8 cellular contexts compared by ENCODE assay signal in genomic region chr1:179079113-179079761, GRCh38. TPM values are rescaled to one million over a fixed set of nuclear protein-coding genes. Genes with fewer than 3 reads are reported as not detected.
A peak's percentile ranks its signal among the peaks of the same experiment; 100 is the strongest.
DNase-seq lines count a peak whose midpoint lies in the region; ATAC-seq, FAIRE-seq and TF ChIP-seq lines count a peak whose summit lies in the region.

No MANE protein-coding gene starts in this region.

- peaks cover 15% of the 10 kb centered on the region for H3K4me1 ChIP-seq in SJSA1 (replicated peaks)
- H3K4me1 ChIP-seq in astrocyte (ENCODE audit: insufficient read depth, low read length) = peaks cover 21% of the 10 kb centered on the region
- peaks cover 17 to 18% of the 10 kb centered on the region in 2 donors for H3K4me1 ChIP-seq in gastrocnemius medialis

- no peaks in the 10 kb centered on the region for H3K9me3 Mint-ChIP-seq in astrocyte (ENCODE audit: unreplicated experiment)

- H3K27me3 ChIP-seq in SJSA1 (replicated peaks) (no peaks in the 10 kb centered on the region), astrocyte (ENCODE audit: insufficient read depth, low read length) (no peaks in the 10 kb centered on the region), gastrocnemius medialis (no peaks in the 10 kb centered on the region)

- H3K27me3 Mint-ChIP-seq in astrocyte (ENCODE audit: low read depth, unreplicated experiment) = no peaks in the 10 kb centered on the region

- H3K4me3 ChIP-seq in SJSA1 (no peak overlapping the region), astrocyte (ENCODE audit: insufficient read depth, low read depth, low read length) (no peak overlapping the region), gastrocnemius medialis (no peak overlapping the region)

- H3K27ac Mint-ChIP-seq in astrocyte (ENCODE audit: unreplicated experiment) = no peak overlapping the region

- peaks cover 11% of the 10 kb centered on the region for H3K79me2 ChIP-seq in astrocyte (ENCODE audit: insufficient read depth, low read length)

- peak; percentile 76 for DNase-seq in AG20443 (ENCODE audit: low spot score)
- peak; percentile 54 for DNase-seq in NCI-H1105 treated with DMSO at 0.1 percent for 48 hours (lab: John Stamatoyannopoulos, UW)
- DNase-seq in SJSA1 (ENCODE audit: low read depth in 1 of 2, low spot score in 2 of 2) = peak; percentile 50 to 61
- DNase-seq in astrocyte (ENCODE audit: low read depth) = peak; percentile 55
- peak; percentile 69 for DNase-seq in hepatic stellate cell (ENCODE audit: low spot score)
- peak in 1 of 2 donors; percentile 53 for DNase-seq in gastrocnemius medialis

- H3K36me3 Mint-ChIP-seq in astrocyte (ENCODE audit: low read depth, unreplicated experiment) = no peaks in the 10 kb centered on the region

- H4K20me1 ChIP-seq in astrocyte (ENCODE audit: insufficient read depth, low read length) = peaks cover 7% of the 10 kb centered on the region

- H3K4me2 ChIP-seq in astrocyte (ENCODE audit: low read length) = no peak overlapping the region

- no peak overlapping the region for H3K27ac ChIP-seq in SJSA1
- H3K27ac ChIP-seq in astrocyte (ENCODE audit: low read depth, low read length) = no peak overlapping the region
- peak overlapping the region in 1 of 4 donors; percentile 93 for H3K27ac ChIP-seq in gastrocnemius medialis

- no peak overlapping the region for H3K4me3 Mint-ChIP-seq in astrocyte (ENCODE audit: unreplicated experiment)

- TF ChIP-seq CTCF in astrocyte (IDR thresholded peaks at IDR 0.05; ENCODE audit: insufficient read depth, low read depth, low read length) = peak; percentile 82
- peak; percentile 60 to 77 (median 74) for TF ChIP-seq CTCF in gastrocnemius medialis (IDR thresholded peaks at IDR 0.05 in 4 of 5, conservative IDR thresholded peaks at IDR 0.05 in 1 of 5)

- peak; percentile 18 for ATAC-seq in GM19035 (IDR thresholded peaks at IDR 0.05; ENCODE audit: unreplicated experiment)
- peak; percentile 37 to 48 for ATAC-seq in gastrocnemius medialis
- ATAC-seq in GM21737 (IDR thresholded peaks at IDR 0.05; ENCODE audit: unreplicated experiment) = no peak

- TF ChIP-seq POLR2A in gastrocnemius medialis (IDR thresholded peaks at IDR 0.05) = no peak

- no peak overlapping the region for H3K9ac ChIP-seq in astrocyte (ENCODE audit: low read length)

- intact Hi-C loops in gastrocnemius medialis (cut with DNase I; ENCODE audit: low total_unique reads) = loop anchor here (1.0 kb wide), 1 partner anchor 290 kb away; no protein-coding TSS in a partner anchor

- H2AFZ ChIP-seq in astrocyte (ENCODE audit: low read depth, low read length) = no peak overlapping the region

- no peak for FAIRE-seq in astrocyte (lab: Jason Lieb, UNC)

- H3K36me3 ChIP-seq in SJSA1 (peaks cover 11% of the 10 kb centered on the region), astrocyte (ENCODE audit: insufficient read depth, low read length) (no peaks in the 10 kb centered on the region), gastrocnemius medialis (peaks cover 0 to 4% of the 10 kb centered on the region in 2 donors)

- H3K9me3 ChIP-seq in SJSA1 (replicated peaks) (no peaks in the 10 kb centered on the region), astrocyte (ENCODE audit: insufficient read depth, low read depth, low read length) (no peaks in the 10 kb centered on the region), gastrocnemius medialis (no peaks in the 10 kb centered on the region)

- H3K4me1 Mint-ChIP-seq in astrocyte (ENCODE audit: low read depth, unreplicated experiment) = peaks cover 20% of the 10 kb centered on the region

- in situ Hi-C loops in gastrocnemius medialis (cut with MboI; ENCODE audit: low sequenced_read_pairs in 4 of 4) = loop anchor here (5.0 to 25.0 kb wide), 4 partner anchors 118 to 733 kb away; partner anchors contain the start of gene AXDND1 (in 3 of the 4)

RNA-seq across cellular contexts. Expression of gene TOR3A, which starts 2.6 kb away (rescaled TPM):
- 27.9 and 30.8 TPM in 2 replicates for total RNA-seq in SJSA1 (2014; rRNA removed; shearing (Covaris generic))
- total RNA-seq in astrocyte (14.5 and 16.8 TPM in 2 replicates), gastrocnemius medialis (10 to 100 TPM; 19.2 to 78.6 (median 29.0) TPM)

RNA-seq across cellular contexts. Expression of gene FAM20B, which starts 53.5 kb away (rescaled TPM):
- total RNA-seq in SJSA1 (2014; rRNA removed; shearing (Covaris generic)) = 50.7 and 52.6 TPM in 2 replicates
- total RNA-seq in astrocyte = 34.0 and 39.8 TPM in 2 replicates
- 10 to 100 TPM; 19.7 to 43.7 (median 32.6) TPM for total RNA-seq in gastrocnemius medialis
